In genomic region chrX:125709074-125709473, GRCh38 we compare ENCODE assay signal across 30 cellular contexts.
DNase-seq lines count a peak whose midpoint lies in the region; ATAC-seq and TF ChIP-seq lines count a peak whose summit lies in the region.
"Had no signal": no experiment of that assay in that cellular context is flagged by ENCODE, and none has a peak within 500 bp of the region (broad histone marks: within the 10 kb centered on the region; RNA-seq: fewer than 3 reads in every experiment).

No MANE protein-coding gene starts in this region.

- DNase-seq in neuronal stem cell (ENCODE audit: low spot score) (no peak), spleen (peak; percentile 54), upper lobe of right lung (peak; percentile 16), Peyer's patch (no peak), tibial nerve (ENCODE audit: low spot score in 2 of 2) (no peak), ACHN (no peak)
- DNase-seq: 8988T; AML-193; BE2C; C1 segment of cervical spinal cord; Caco-2; Calu3; CD4-positive, alpha-beta memory T cell; CD4-positive, alpha-beta T cell; CD4-positive, CD25-positive, alpha-beta regulatory T cell; CD8-positive, alpha-beta memory T cell; CD8-positive, alpha-beta T cell; COR-L47; DMS 273 treated with DMSO at 0.1 percent for 48 hours; DMS153; DMS53; DMS79; DMS79 treated with DMSO at 0.1 percent for 48 hours; DND-41; EL had no signal

- H3K4me3 ChIP-seq in neuronal stem cell (ENCODE audit: low read length in 2 of 2) (no peak overlapping the region), spleen (no peak overlapping the region), upper lobe of right lung (no peak overlapping the region), Peyer's patch (no peak overlapping the region), tibial nerve (no peak overlapping the region)
- H3K4me3 ChIP-seq: A549; BLaER1; BLaER1 treated with 17β-estradiol and CSF1 and Interleukin-3, amounts not matched to agents 10 nM and 100 nM had no signal

- TF ChIP-seq POLR2A in spleen (IDR thresholded peaks at IDR 0.05) (no peak), Peyer's patch (IDR thresholded peaks at IDR 0.05) (no peak), tibial nerve (IDR thresholded peaks at IDR 0.05) (no peak)

- H3K4me1 ChIP-seq in neuronal stem cell (ENCODE audit: control insufficient read depth in 2 of 2, insufficient read depth in 1 of 2, low read depth in 1 of 2, low read length in 2 of 2) (peaks cover 0 to 3% of the 10 kb centered on the region in 2 donors), spleen (no peaks in the 10 kb centered on the region), upper lobe of right lung (no peaks in the 10 kb centered on the region), Peyer's patch (no peaks in the 10 kb centered on the region), tibial nerve (no peaks in the 10 kb centered on the region)
- H3K4me1 ChIP-seq: A549; BE2C; BLaER1; BLaER1 treated with 17β-estradiol and CSF1 and Interleukin-3, amounts not matched to agents 10 nM and 100 nM; Caco-2 had no signal

- TF ChIP-seq EP300 in tibial nerve (IDR thresholded peaks at IDR 0.05), result no peak

- no peak overlapping the region for H2BK5ac ChIP-seq in neuronal stem cell (ENCODE audit: low read length)

- in situ Hi-C loops in ACHN (cut with HindIII; ENCODE audit: low pct_ligation_motif_present, low pct_unique_long_range_greater_than_20kb, low sequenced_read_pairs), result no loop called here

- H4K91ac ChIP-seq in neuronal stem cell (ENCODE audit: low read depth, low read length, poor library complexity), result no peak overlapping the region

- ATAC-seq in upper lobe of right lung, result no peak
- ATAC-seq: A549; CD8-positive, alpha-beta T cell had no signal

- H2BK12ac ChIP-seq in neuronal stem cell (ENCODE audit: low read length), result no peak overlapping the region

- H3K27me3 ChIP-seq in neuronal stem cell (ENCODE audit: control insufficient read depth in 3 of 3, insufficient read depth in 3 of 3, low read depth in 1 of 3, low read length in 3 of 3) (no peaks in the 10 kb centered on the region), spleen (replicated peaks in 1 of 7) (no peaks in the 10 kb centered on the region), upper lobe of right lung (no peaks in the 10 kb centered on the region), Peyer's patch (no peaks in the 10 kb centered on the region), tibial nerve (no peaks in the 10 kb centered on the region)
- H3K27me3 ChIP-seq: BE2C had no signal

- H3K9ac ChIP-seq in neuronal stem cell (ENCODE audit: low read depth, low read length, poor library complexity), result no peak overlapping the region
- H3K9ac ChIP-seq: BLaER1; BLaER1 treated with 17β-estradiol and CSF1 and Interleukin-3, amounts not matched to agents 10 nM and 100 nM had no signal

- no peak overlapping the region for H3K23ac ChIP-seq in neuronal stem cell (ENCODE audit: low read depth, low read length, poor library complexity)

- no peak overlapping the region for H2AFZ ChIP-seq in neuronal stem cell (ENCODE audit: low read length)

- intact Hi-C loops in spleen (cut with DNase I; ENCODE audit: low total_unique reads) (no loop called here), upper lobe of right lung (cut with DNase I) (no loop called here)

- no peak overlapping the region for H2BK15ac ChIP-seq in neuronal stem cell (ENCODE audit: low read length)

- H3K36me3 ChIP-seq in neuronal stem cell (replicated peaks in 1 of 2; ENCODE audit: control insufficient read depth in 2 of 2, insufficient read depth in 2 of 2, low read length in 2 of 2), result no peaks in the 10 kb centered on the region
- no peaks in the 10 kb centered on the region for H3K36me3 ChIP-seq in spleen
- H3K36me3 ChIP-seq in upper lobe of right lung, result no peaks in the 10 kb centered on the region
- no peaks in the 10 kb centered on the region for H3K36me3 ChIP-seq in Peyer's patch
- H3K36me3 ChIP-seq in tibial nerve, result no peaks in the 10 kb centered on the region
- H3K36me3 ChIP-seq: BE2C; BLaER1; BLaER1 treated with 17β-estradiol and CSF1 and Interleukin-3, amounts not matched to agents 10 nM and 100 nM had no signal

- H3K79me1 ChIP-seq in neuronal stem cell (ENCODE audit: low read depth, low read length), result no peaks in the 10 kb centered on the region

- no peak overlapping the region for H3K14ac ChIP-seq in neuronal stem cell (ENCODE audit: low read length)

- no peak overlapping the region for H3K4me2 ChIP-seq in neuronal stem cell (ENCODE audit: insufficient read depth, low read length, poor library complexity, severe bottlenecking)
- H3K4me2 ChIP-seq: A549; BLaER1; BLaER1 treated with 17β-estradiol and CSF1 and Interleukin-3, amounts not matched to agents 10 nM and 100 nM had no signal

- H2AK5ac ChIP-seq in neuronal stem cell (ENCODE audit: low read depth, low read length), result no peak overlapping the region

- no peaks in the 10 kb centered on the region for H3K9me3 ChIP-seq in neuronal stem cell (replicated peaks in 1 of 2; ENCODE audit: control insufficient read depth in 2 of 2, insufficient read depth in 1 of 2, low read depth in 1 of 2, low read length in 2 of 2)
- peaks cover 0 to 2% (median 0%) of the 10 kb centered on the region in 8 donors for H3K9me3 ChIP-seq in spleen
- no peaks in the 10 kb centered on the region for H3K9me3 ChIP-seq in upper lobe of right lung
- H3K9me3 ChIP-seq in Peyer's patch, result no peaks in the 10 kb centered on the region
- no peaks in the 10 kb centered on the region for H3K9me3 ChIP-seq in tibial nerve
- H3K9me3 ChIP-seq: A549, BE2C, Caco-2 had no signal

- H3K4ac ChIP-seq in neuronal stem cell (ENCODE audit: low read length), result no peak overlapping the region

- no peak overlapping the region for H4K8ac ChIP-seq in neuronal stem cell (ENCODE audit: low read depth, low read length)

- WGBS in neuronal stem cell (ENCODE audit: extremely low coverage in 2 of 2, insufficient read length in 2 of 2, insufficient replicate concordance in 1 of 2), 2 donors, result no CpG with 5 or more reads among the region's 2 CpGs
- WGBS in spleen, 5 donors, result 51 to 100% (median 69%) methylated on average over 1 to 2 of the region's 2 CpGs
- WGBS in tibial nerve, 2 donors, result 43 to 88% methylated on average over 1 to 2 of the region's 2 CpGs

- H3K27ac ChIP-seq in neuronal stem cell (replicated peaks; ENCODE audit: low read length), result no peak overlapping the region
- no peak overlapping the region for H3K27ac ChIP-seq in spleen
- H3K27ac ChIP-seq in upper lobe of right lung, result no peak overlapping the region
- H3K27ac ChIP-seq in Peyer's patch, result no peak overlapping the region
- H3K27ac ChIP-seq in tibial nerve, result no peak overlapping the region
- H3K27ac ChIP-seq: 22Rv1; A549; BLaER1; BLaER1 treated with 17β-estradiol and CSF1 and Interleukin-3, amounts not matched to agents 10 nM and 100 nM; C4-2B had no signal

- H3K18ac ChIP-seq in neuronal stem cell (ENCODE audit: low read length), result peak overlapping the region; percentile 11

- TF ChIP-seq CTCF in spleen (IDR thresholded peaks at IDR 0.05 in 8 of 11, conservative IDR thresholded peaks at IDR 0.05 in 3 of 11) (no peak), upper lobe of right lung (IDR thresholded peaks at IDR 0.05) (no peak), Peyer's patch (IDR thresholded peaks at IDR 0.05) (no peak), tibial nerve (IDR thresholded peaks at IDR 0.05) (no peak)

- no peak overlapping the region for H2BK120ac ChIP-seq in neuronal stem cell (ENCODE audit: low read depth, low read length)

Comparison
In these comparisons a context has a peak if more than half of its experiments do, and no peak if none do; other contexts are left out.
1. DNase-seq: peak in spleen (single experiment) and upper lobe of right lung (single experiment); none in neuronal stem cell (single experiment), Peyer's patch (0 of 3), tibial nerve (0 of 2) and ACHN (single experiment).